Comparison of ENCODE assay signal across 1 cellular context in genomic region chr15:42332331-42332730, GRCh38.
A peak's percentile ranks its signal among the peaks of the same experiment; 100 is the strongest.
TF ChIP-seq lines count a peak whose summit lies in the region.

No MANE protein-coding gene starts in this region.

TF ChIP-seq in endothelial cell of umbilical vein, 7 proteins besides CTCF, POLR2A, EP300 and RAD21:
- TF ChIP-seq EZH2 (IDR thresholded peaks at IDR 0.05; ENCODE audit: borderline replicate concordance, low read depth, low read length, severe bottlenecking) = no peak
- no peak for TF ChIP-seq GATA2 (IDR thresholded peaks at IDR 0.05; ENCODE audit: insufficient read depth, insufficient read length, low read depth, low read length)
- no peak for TF ChIP-seq POLR2AphosphoS5 (IDR thresholded peaks at IDR 0.05; ENCODE audit: insufficient read depth, low read depth, low read length)
- no peak for TF ChIP-seq MYC (IDR thresholded peaks at IDR 0.05; ENCODE audit: low read depth, low read length)
- no peak for TF ChIP-seq MAX (IDR thresholded peaks at IDR 0.05; ENCODE audit: insufficient read depth, insufficient read length)
- TF ChIP-seq JUN (IDR thresholded peaks at IDR 0.05; ENCODE audit: borderline replicate concordance, insufficient read depth, insufficient read length, low read depth) = peak; percentile 36
- TF ChIP-seq FOS (IDR thresholded peaks at IDR 0.05; ENCODE audit: borderline replicate concordance, insufficient read depth, low read length) = peak; percentile 29
TF ChIP-seq in endothelial cell of umbilical vein: peak in this region for 2.
